In genomic region chr17:8118769-8119574, GRCh38 we compare ENCODE assay signal across 8 cellular contexts. TPM values are rescaled to one million over a fixed set of nuclear protein-coding genes. Genes with fewer than 3 reads are reported as not detected.
A peak's percentile ranks its signal among the peaks of the same experiment; 100 is the strongest.
DNase-seq lines count a peak whose midpoint lies in the region; ATAC-seq, FAIRE-seq and TF ChIP-seq lines count a peak whose summit lies in the region.

No MANE protein-coding gene starts in this region.

- no peaks in the 10 kb centered on the region for H3K9me3 ChIP-seq in lower lobe of right lung

- DNase-seq in 8988T = peak; percentile 60
- no peak for DNase-seq in GM18507 (ENCODE audit: extremely low spot score, insufficient read length, low read depth)
- peak; percentile 63 for DNase-seq in NOMO-1 treated with DMSO at 0.1 percent for 48 hours (lab: John Stamatoyannopoulos, UW; ENCODE audit: unreplicated experiment)
- DNase-seq in activated CD8-positive, alpha-beta memory T cell treated with anti-CD3 and anti-CD28 coated beads for 24 hours = peak; percentile 95
- DNase-seq in effector CD4-positive, alpha-beta T cell = peak; percentile 72
- peak; percentile 94 for DNase-seq in lower lobe of right lung
- peak; percentile 50 to 76 (median 70) for DNase-seq in stimulated activated CD4-positive, alpha-beta T cell treated with anti-CD3 and anti-CD28 coated beads, TNF-alpha, amount 100 ng/mL, for 1 hour (ENCODE audit: low read depth in 3 of 3, low spot score in 1 of 3)

- ATAC-seq in HG03521 (IDR thresholded peaks at IDR 0.05; ENCODE audit: unreplicated experiment) = peak; percentile 38
- ATAC-seq in lower lobe of right lung = peak; percentile 83 to 90

- intact Hi-C loops in lower lobe of right lung (cut with DNase I) = no loop called here

- peak overlapping the region; percentile 74 for H3K4me3 ChIP-seq in lower lobe of right lung

- H3K36me3 ChIP-seq in lower lobe of right lung = no peaks in the 10 kb centered on the region

- peak overlapping the region; percentile 75 for H3K27ac ChIP-seq in lower lobe of right lung

- H3K4me1 ChIP-seq in lower lobe of right lung = peaks cover 61% of the 10 kb centered on the region

- peaks cover 68% of the 10 kb centered on the region for H3K27me3 ChIP-seq in lower lobe of right lung (ENCODE audit: low read depth)

- peak; percentile 68 for FAIRE-seq in GM18507 (lab: Jason Lieb, UNC)

- TF ChIP-seq CTCF in lower lobe of right lung (IDR thresholded peaks at IDR 0.05) = peak; percentile 88

RNA-seq across cellular contexts. Expression of gene ALOXE3, which starts 0.7 kb away (rescaled TPM):
- not detected for total RNA-seq in lower lobe of right lung

RNA-seq across cellular contexts. Expression of gene HES7, which starts 4.9 kb away (rescaled TPM):
- 0.21 TPM for total RNA-seq in lower lobe of right lung

RNA-seq across cellular contexts. Expression of gene ALOX12B, which starts 31.5 kb away (rescaled TPM):
- not detected for total RNA-seq in lower lobe of right lung

RNA-seq across cellular contexts. Expression of gene PER1, which starts 33.2 kb away (rescaled TPM):
- total RNA-seq in lower lobe of right lung = 252 TPM

RNA-seq across cellular contexts. Expression of gene VAMP2, which starts 43.8 kb away (rescaled TPM):
- total RNA-seq in lower lobe of right lung = 77.0 TPM
